ENCODE assay signal across 8 cellular contexts in genomic region chr10:101779544-101780186, GRCh38. TPM values are rescaled to one million over a fixed set of nuclear protein-coding genes. Genes with fewer than 3 reads are reported as not detected.
DNase-seq lines count a peak whose midpoint lies in the region; ATAC-seq and TF ChIP-seq lines count a peak whose summit lies in the region.

No MANE protein-coding gene starts in this region.

- ATAC-seq in HG02840 (IDR thresholded peaks at IDR 0.05; ENCODE audit: low FRiP score, unreplicated experiment), result peak; percentile 48
- peak; percentile 65 to 68 for ATAC-seq in activated naive CD4-positive, alpha-beta T cell treated with anti-CD3 and anti-CD28 coated beads, Interleukin-2, amount 50 U/mL, for 72 hours
- ATAC-seq in Right ventricle myocardium inferior, result peak; percentile 76

- H3K4me1 ChIP-seq in ovary (ENCODE audit: insufficient read depth) (peaks cover 20% of the 10 kb centered on the region), suprapubic skin (peaks cover 81% of the 10 kb centered on the region)

- TF ChIP-seq EP300 in ovary (IDR thresholded peaks at IDR 0.05), result no peak
- TF ChIP-seq EP300 in suprapubic skin (IDR thresholded peaks at IDR 0.05), result no peak

- H3K36me3 ChIP-seq in ovary (no peaks in the 10 kb centered on the region), suprapubic skin (no peaks in the 10 kb centered on the region)

- peak overlapping the region; percentile 16 for H3K4me3 ChIP-seq in ovary
- H3K4me3 ChIP-seq in suprapubic skin, result peak overlapping the region; percentile 50

- intact Hi-C loops in Right ventricle myocardium inferior (cut with DNase I) (loop anchor here (1.0 to 5.0 kb wide), 3 partner anchors 38 to 567 kb away; partner anchors contain the start of gene OGA), ovary (cut with DNase I) (loop anchor here (5.0 to 10.0 kb wide), 6 partner anchors 175 to 565 kb away; no protein-coding TSS in a partner anchor)

- TF ChIP-seq CTCF in ovary (IDR thresholded peaks at IDR 0.05) (peak; percentile 66 to 67 (median 67)), suprapubic skin (IDR thresholded peaks at IDR 0.05) (peak; percentile 60 to 91)

- H3K36me3 Mint-ChIP-seq in activated naive CD4-positive, alpha-beta T cell treated with anti-CD3 and anti-CD28 coated beads, Interleukin-2, amount 50 U/mL, for 72 hours, result peaks cover 23 to 33% of the 10 kb centered on the region in 2 donors

- DNase-seq in DMS79 (lab: John Stamatoyannopoulos, UW) (peak; percentile 5), RPMI8226 (peak; percentile 61), Right ventricle myocardium inferior (ENCODE audit: missing footprints) (peak; percentile 92), ovary (peak; percentile 57 to 87 (median 80)), suprapubic skin (ENCODE audit: low spot score in 2 of 2) (peak; percentile 79 to 91), NK-92 (lab: John Stamatoyannopoulos, UW; ENCODE audit: unreplicated experiment) (no peak)
- peak; percentile 78 to 96 for DNase-seq in activated naive CD4-positive, alpha-beta T cell treated with anti-CD3 and anti-CD28 coated beads, Interleukin-2, amount 50 U/mL, for 72 hours (ENCODE audit: low spot score in 2 of 2)

- H3K9me3 Mint-ChIP-seq in activated naive CD4-positive, alpha-beta T cell treated with anti-CD3 and anti-CD28 coated beads, Interleukin-2, amount 50 U/mL, for 72 hours, result no peaks in the 10 kb centered on the region

- TF ChIP-seq POLR2A in ovary (IDR thresholded peaks at IDR 0.05) (no peak), suprapubic skin (IDR thresholded peaks at IDR 0.05) (no peak)

- WGBS in ovary, 3 donors, result 2 to 3% (median 3%) methylated on average over 33 to 51 of the region's 51 CpGs
- under 1% methylated on average over 22 of the region's 51 CpGs for WGBS in suprapubic skin

- H3K27ac ChIP-seq in ovary (no peak overlapping the region), suprapubic skin (no peak overlapping the region)

- H3K27me3 ChIP-seq in ovary (no peaks in the 10 kb centered on the region), suprapubic skin (peaks cover 52% of the 10 kb centered on the region)

- H3K27ac Mint-ChIP-seq in activated naive CD4-positive, alpha-beta T cell treated with anti-CD3 and anti-CD28 coated beads, Interleukin-2, amount 50 U/mL, for 72 hours, result no peak overlapping the region

- H3K9me3 ChIP-seq in ovary (no peaks in the 10 kb centered on the region), suprapubic skin (no peaks in the 10 kb centered on the region)

RNA-seq across cellular contexts. Expression of gene NPM3, which starts 3.6 kb away (rescaled TPM):
- 100 to 1,000 TPM; 108 to 148 TPM for total RNA-seq in activated naive CD4-positive, alpha-beta T cell treated with anti-CD3 and anti-CD28 coated beads, Interleukin-2, amount 50 U/mL, for 72 hours
- total RNA-seq in Right ventricle myocardium inferior (7.9 TPM), ovary (10 to 100 TPM; 23.1 to 64.8 (median 32.1) TPM), suprapubic skin (10 to 100 TPM; 13.3 to 60.5 (median 31.1) TPM)
- polyA plus RNA-seq in ovary, result 10 to 100 TPM; 11.0 to 41.5 TPM

RNA-seq across cellular contexts. Expression of gene FGF8, which starts 3.8 kb away (rescaled TPM):
- not detected for total RNA-seq in activated naive CD4-positive, alpha-beta T cell treated with anti-CD3 and anti-CD28 coated beads, Interleukin-2, amount 50 U/mL, for 72 hours
- not detected for total RNA-seq in Right ventricle myocardium inferior
- not detected for total RNA-seq in ovary
- polyA plus RNA-seq in ovary, result not detected
- total RNA-seq in suprapubic skin, result not detected

RNA-seq across cellular contexts. Expression of gene OGA, which starts 38.6 kb away (rescaled TPM):
- 100 to 1,000 TPM; 136 to 238 TPM for total RNA-seq in activated naive CD4-positive, alpha-beta T cell treated with anti-CD3 and anti-CD28 coated beads, Interleukin-2, amount 50 U/mL, for 72 hours
- 79.2 TPM for total RNA-seq in Right ventricle myocardium inferior
- total RNA-seq in ovary, result 100 to 1,000 TPM in 5 of 7 donors, 10 to 100 TPM in 2; 85.3 to 134 (median 103) TPM
- polyA plus RNA-seq in ovary, result 10 to 100 TPM; 58.9 to 83.7 TPM
- total RNA-seq in suprapubic skin, result 100 to 1,000 TPM in 3 of 4 donors, 10 to 100 TPM in 1; 90.2 to 423 (median 131) TPM
